In genomic region chr14:89757313-89757939, GRCh38 we compare ENCODE assay signal across 19 cellular contexts.
"Had no signal": no experiment of that assay in that cellular context is flagged by ENCODE, and none has a peak within 500 bp of the region (broad histone marks: within the 10 kb centered on the region; RNA-seq: fewer than 3 reads in every experiment).

No MANE protein-coding gene starts in this region.

- FAIRE-seq: endometrium, frontal cortex had no signal

- H3K27me3 ChIP-seq: heart right ventricle, neural progenitor cell, ovary, right atrium auricular region had no signal

- H3K36me3 Mint-ChIP-seq: neural progenitor cell had no signal

- ATAC-seq: esophagus mucosa, heart right ventricle, left lobe of liver, mucosa of descending colon had no signal

- H3K27ac Mint-ChIP-seq: neural progenitor cell had no signal

- H2AFZ ChIP-seq: neural progenitor cell had no signal

- H3K27ac ChIP-seq: heart right ventricle, neural progenitor cell, ovary, right atrium auricular region had no signal

- H3K4me3 Mint-ChIP-seq: natural killer cell, neural progenitor cell had no signal

- H3K9me3 Mint-ChIP-seq: natural killer cell had no signal

- H3K9me3 ChIP-seq: heart right ventricle, mucosa of descending colon, ovary, right atrium auricular region had no signal

- H3K4me1 ChIP-seq: heart right ventricle, right atrium auricular region had no signal

- H3K4me3 ChIP-seq: heart right ventricle, mucosa of descending colon, neural progenitor cell, ovary, right atrium auricular region, smooth muscle cell had no signal

- H3K4me2 ChIP-seq: neural progenitor cell, smooth muscle cell had no signal

- H3K9ac ChIP-seq: neural progenitor cell had no signal

- H3K36me3 ChIP-seq: heart right ventricle, neural progenitor cell, ovary, right atrium auricular region had no signal

- DNase-seq: effector memory CD4-positive, alpha-beta T cell; heart right ventricle; hypothalamus; islet precursor cell; mammary epithelial cell; mucosa of descending colon; natural killer cell; nucleus accumbens; ovary; stimulated activated CD4-positive, alpha-beta T cell treated with anti-CD3 and anti-CD28 coated beads, Interleukin-2, amount 100 ng/mL, for 48 hours; stimulated activated naive CD4-positive, alpha-beta T cell treated with Interleukin-2 at 50 U/mL for 16 hours; trophoblast cell had no signal
